In genomic region chr5:39716532-39716971, GRCh38 we compare ENCODE assay signal across 9 cellular contexts.
DNase-seq lines count a peak whose midpoint lies in the region; ATAC-seq and TF ChIP-seq lines count a peak whose summit lies in the region.
"Had no signal": no experiment of that assay in that cellular context is flagged by ENCODE, and none has a peak within 500 bp of the region (broad histone marks: within the 10 kb centered on the region; RNA-seq: fewer than 3 reads in every experiment).

No MANE protein-coding gene starts in this region.

- no peak overlapping the region for H2AFZ ChIP-seq in fibroblast of lung (ENCODE audit: low read length)

- no peaks in the 10 kb centered on the region for H3K79me2 ChIP-seq in fibroblast of lung (ENCODE audit: control insufficient read depth, insufficient read depth, low read length)

- H3K27me3 ChIP-seq in Caco-2 (replicated peaks; ENCODE audit: control insufficient read depth, insufficient read depth, low read length) (no peaks in the 10 kb centered on the region), MG63 (no peaks in the 10 kb centered on the region), fibroblast of lung (ENCODE audit: control insufficient read depth, insufficient read depth, low read length) (no peaks in the 10 kb centered on the region)

- H3K9me3 Mint-ChIP-seq in Caco-2 (ENCODE audit: unreplicated experiment) (no peaks in the 10 kb centered on the region), activated B cell treated with CpG ODN at 0.5 μM for 24 hours (no peaks in the 10 kb centered on the region)

- no TSS peak for BruUV-seq in Caco-2 (replicated peaks; lab: Mats Ljungman, UMichigan)

- peak; percentile 52 for ATAC-seq in GM19468 (IDR thresholded peaks at IDR 0.05; ENCODE audit: extremely low read depth, unreplicated experiment)
- peak; percentile 56 for ATAC-seq in activated B cell treated with CpG ODN at 0.5 μM for 24 hours (ENCODE audit: low read depth)

- H3K9me3 ChIP-seq in Caco-2: no peaks in the 10 kb centered on the region
- no peaks in the 10 kb centered on the region for H3K9me3 ChIP-seq in MG63
- H3K9me3 ChIP-seq in fibroblast of lung (ENCODE audit: control insufficient read depth, insufficient read depth, low read depth, low read length): no peaks in the 10 kb centered on the region

- intact Hi-C loops in Caco-2 (cut with micrococcal nuclease; ENCODE audit: unreplicated experiment): loop anchor here (2.0 to 10.0 kb wide), 2 partner anchors 168 to 1158 kb away; no protein-coding TSS in a partner anchor
- intact Hi-C loops in activated B cell treated with CpG ODN at 0.5 μM for 24 hours (cut with micrococcal nuclease): loop anchor here (1.0 kb wide), 2 partner anchors 305 to 1020 kb away; no protein-coding TSS in a partner anchor

- H3K4me1 Mint-ChIP-seq in Caco-2 (ENCODE audit: low read depth, unreplicated experiment) (peaks cover 10% of the 10 kb centered on the region), activated B cell treated with CpG ODN at 0.5 μM for 24 hours (no peaks in the 10 kb centered on the region)

- H3K4me3 Mint-ChIP-seq in Caco-2 (ENCODE audit: unreplicated experiment) (no peak overlapping the region), activated B cell treated with CpG ODN at 0.5 μM for 24 hours (no peak overlapping the region)

- no peak overlapping the region for H3K27ac ChIP-seq in fibroblast of lung (ENCODE audit: insufficient read depth, low read length)

- POLR2A ChIA-PET in Caco-2 (lab: Charles Lee) (no interaction called here), activated B cell treated with CpG ODN at 0.5 μM for 24 hours (lab: Charles Lee) (no interaction called here)

- H3K4me3 ChIP-seq in Caco-2 (ENCODE audit: low read depth, low read length) (no peak overlapping the region), MG63 (no peak overlapping the region), fibroblast of lung (replicated peaks in 1 of 4; ENCODE audit: control extremely low read depth in 1 of 4, insufficient read depth in 1 of 4, low read depth in 3 of 4, low read length in 4 of 4) (no peak overlapping the region)
- H3K4me3 ChIP-seq: skin epidermis had no signal

- H3K36me3 ChIP-seq in Caco-2 (ENCODE audit: control insufficient read depth, insufficient read depth, low read length) (no peaks in the 10 kb centered on the region), MG63 (no peaks in the 10 kb centered on the region), fibroblast of lung (ENCODE audit: control insufficient read depth, insufficient read depth, low read length) (no peaks in the 10 kb centered on the region)

- H3K4me2 ChIP-seq in fibroblast of lung (ENCODE audit: extremely low read depth, insufficient read depth, low read length): no peak overlapping the region

- no peak overlapping the region for H3K9ac ChIP-seq in fibroblast of lung (ENCODE audit: insufficient read depth, low read length)

- CTCF ChIA-PET in Caco-2 (lab: Charles Lee): interaction anchor here (1.2 kb wide), 1 partner anchor 232 kb away, joined by 5 read pairs; no protein-coding TSS in a partner anchor
- CTCF ChIA-PET in activated B cell treated with CpG ODN at 0.5 μM for 24 hours (lab: Charles Lee): interaction anchor here (0.6 to 5.0 kb wide), 9 partner anchors 10 to 1163 kb away, joined by 3 to 32 read pairs (median 4); no protein-coding TSS in a partner anchor

- H3K27me3 Mint-ChIP-seq in Caco-2 (ENCODE audit: insufficient read depth, unreplicated experiment) (peaks cover 8% of the 10 kb centered on the region), activated B cell treated with CpG ODN at 0.5 μM for 24 hours (no peaks in the 10 kb centered on the region)

- TF ChIP-seq CTCF in Caco-2 (IDR thresholded peaks at IDR 0.05; ENCODE audit: insufficient read depth in 1 of 2, low read depth in 1 of 2, low read length in 1 of 2, severe bottlenecking in 1 of 2, unreplicated experiment in 1 of 2) (peak; percentile 22 to 61), activated B cell treated with CpG ODN at 0.5 μM for 24 hours (IDR thresholded peaks at IDR 0.05) (no peak), fibroblast of lung (conservative IDR thresholded peaks at IDR 0.05 in 1 of 2, IDR thresholded peaks at IDR 0.05 in 1 of 2; ENCODE audit: low read depth in 1 of 2, low read length in 2 of 2) (peak; percentile 45 to 55)

- DNase-seq in Caco-2: peak; percentile 65 to 73
- DNase-seq in MG63: peak; percentile 66
- DNase-seq in activated B cell treated with CpG ODN at 0.5 μM for 24 hours: no peak
- peak; percentile 54 to 70 for DNase-seq in fibroblast of lung (ENCODE audit: low read depth in 2 of 2)
- peak; percentile 26 for DNase-seq in retina
- DNase-seq in NCI-H510A (lab: John Stamatoyannopoulos, UW): no peak
- no peak for DNase-seq in hippocampal formation (lab: John Stamatoyannopoulos, UW)

- H3K27ac Mint-ChIP-seq in Caco-2 (ENCODE audit: unreplicated experiment): no peak overlapping the region
- H3K27ac Mint-ChIP-seq in activated B cell treated with CpG ODN at 0.5 μM for 24 hours: no peak overlapping the region

- H3K36me3 Mint-ChIP-seq in Caco-2 (ENCODE audit: insufficient read depth, unreplicated experiment) (no peaks in the 10 kb centered on the region), activated B cell treated with CpG ODN at 0.5 μM for 24 hours (ENCODE audit: low read depth) (no peaks in the 10 kb centered on the region)

- H4K20me1 ChIP-seq in fibroblast of lung (ENCODE audit: control insufficient read depth, extremely low read depth, insufficient read depth, low read length): no peaks in the 10 kb centered on the region

- no peaks in the 10 kb centered on the region for H3K4me1 ChIP-seq in Caco-2
- H3K4me1 ChIP-seq in fibroblast of lung (ENCODE audit: control insufficient read depth, extremely low read depth, insufficient read depth, low read length): no peaks in the 10 kb centered on the region

Comparison
In these comparisons a context has a peak if more than half of its experiments do, and no peak if none do; other contexts are left out.
1. DNase-seq: peak in Caco-2 (2 of 2), MG63 (single experiment), fibroblast of lung (2 of 2) and retina (single experiment); none in activated B cell treated with CpG ODN at 0.5 μM for 24 hours (single experiment), NCI-H510A (single experiment) and hippocampal formation (0 of 2).